ENCODE assay signal across 9 cellular contexts in the genomic region with DNA sequence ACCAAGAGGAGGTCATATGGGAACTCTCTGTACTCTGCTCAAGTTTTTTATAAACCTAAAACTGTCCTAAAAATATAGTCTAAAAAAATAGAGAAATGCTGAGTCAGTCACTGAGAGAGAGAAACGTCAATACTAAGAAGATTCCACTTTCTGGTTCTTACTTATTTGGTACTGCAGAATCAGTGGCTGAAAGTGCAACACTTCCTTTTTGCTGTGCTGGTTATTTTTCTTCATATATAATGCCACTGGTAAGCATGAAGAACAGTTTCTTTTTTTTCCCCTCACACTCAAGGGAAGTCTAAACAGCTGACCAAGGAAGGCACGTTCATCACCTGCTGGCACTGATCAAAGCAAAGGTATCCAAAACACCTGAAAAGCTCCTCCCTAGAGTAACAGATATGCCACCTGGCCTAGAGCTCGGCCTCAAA. TPM values are rescaled to one million over a fixed set of nuclear protein-coding genes. Genes with fewer than 3 reads are reported as not detected.
DNase-seq lines count a peak whose midpoint lies in the region; ATAC-seq, FAIRE-seq and TF ChIP-seq lines count a peak whose summit lies in the region.
"Had no signal": no experiment of that assay in that cellular context is flagged by ENCODE, and none has a peak within 500 bp of the region (broad histone marks: within the 10 kb centered on the region; RNA-seq: fewer than 3 reads in every experiment).

No MANE protein-coding gene starts in this region.

- H3K27ac Mint-ChIP-seq in activated naive CD8-positive, alpha-beta T cell treated with anti-CD3 and anti-CD28 coated beads, Interleukin-2, amount 50 U/mL, for 24 hours = no peak overlapping the region
- H3K27ac Mint-ChIP-seq in glutamatergic neuron (ENCODE audit: unreplicated experiment) = no peak overlapping the region
- H3K27ac Mint-ChIP-seq: IgD-negative memory B cell had no signal

- DNase-seq in iris pigment epithelial cell (ENCODE audit: low read depth) (peak; percentile 12), NCI-H2196 (lab: John Stamatoyannopoulos, UW; ENCODE audit: unreplicated experiment) (no peak), glutamatergic neuron (no peak), RCC 7860 (ENCODE audit: low spot score) (no peak)
- DNase-seq in activated naive CD8-positive, alpha-beta T cell treated with anti-CD3 and anti-CD28 coated beads, Interleukin-2, amount 50 U/mL, for 24 hours = no peak

- no peak for TF ChIP-seq CTCF in glutamatergic neuron (IDR thresholded peaks at IDR 0.05; ENCODE audit: partially characterized antibody, unreplicated experiment)

- H3K36me3 Mint-ChIP-seq in activated naive CD8-positive, alpha-beta T cell treated with anti-CD3 and anti-CD28 coated beads, Interleukin-2, amount 50 U/mL, for 24 hours (ENCODE audit: low read depth) = no peaks in the 10 kb centered on the region
- H3K36me3 Mint-ChIP-seq in glutamatergic neuron (ENCODE audit: unreplicated experiment) = no peaks in the 10 kb centered on the region

- H3K9me3 Mint-ChIP-seq in activated naive CD8-positive, alpha-beta T cell treated with anti-CD3 and anti-CD28 coated beads, Interleukin-2, amount 50 U/mL, for 24 hours = no peaks in the 10 kb centered on the region
- H3K9me3 Mint-ChIP-seq in glutamatergic neuron (ENCODE audit: unreplicated experiment) = no peaks in the 10 kb centered on the region
- H3K9me3 Mint-ChIP-seq: IgD-negative memory B cell had no signal

- no peak overlapping the region for H3K4me3 Mint-ChIP-seq in activated naive CD8-positive, alpha-beta T cell treated with anti-CD3 and anti-CD28 coated beads, Interleukin-2, amount 50 U/mL, for 24 hours
- H3K4me3 Mint-ChIP-seq in glutamatergic neuron (ENCODE audit: unreplicated experiment) = no peak overlapping the region
- H3K4me3 Mint-ChIP-seq: IgD-negative memory B cell had no signal

- FAIRE-seq in RCC 7860 (lab: Jason Lieb, UNC) = no peak

- ATAC-seq in GM18499 (IDR thresholded peaks at IDR 0.05; ENCODE audit: insufficient read depth, unreplicated experiment) (peak; percentile 81), GM21381 (IDR thresholded peaks at IDR 0.05; ENCODE audit: unreplicated experiment) (peak; percentile 65), HG03521 (IDR thresholded peaks at IDR 0.05; ENCODE audit: unreplicated experiment) (peak; percentile 65)
- ATAC-seq in activated naive CD8-positive, alpha-beta T cell treated with anti-CD3 and anti-CD28 coated beads, Interleukin-2, amount 50 U/mL, for 24 hours = no peak

- H3K27me3 Mint-ChIP-seq in activated naive CD8-positive, alpha-beta T cell treated with anti-CD3 and anti-CD28 coated beads, Interleukin-2, amount 50 U/mL, for 24 hours = no peaks in the 10 kb centered on the region
- H3K27me3 Mint-ChIP-seq in glutamatergic neuron (ENCODE audit: unreplicated experiment) = peaks cover 2% of the 10 kb centered on the region
- H3K27me3 Mint-ChIP-seq: IgD-negative memory B cell had no signal

- peaks cover 2% of the 10 kb centered on the region for H3K4me1 Mint-ChIP-seq in activated naive CD8-positive, alpha-beta T cell treated with anti-CD3 and anti-CD28 coated beads, Interleukin-2, amount 50 U/mL, for 24 hours
- H3K4me1 Mint-ChIP-seq in glutamatergic neuron (ENCODE audit: low read depth, unreplicated experiment) = no peaks in the 10 kb centered on the region

RNA-seq across cellular contexts. Expression of gene N4BP2L1, which starts 44.3 kb away (rescaled TPM):
- total RNA-seq in glutamatergic neuron (ENCODE audit: unreplicated experiment) = 1.9 TPM
